8 cellular contexts compared by ENCODE assay signal in genomic region chr4:143335979-143336827, GRCh38. TPM values are rescaled to one million over a fixed set of nuclear protein-coding genes. Genes with fewer than 3 reads are reported as not detected.
A peak's percentile ranks its signal among the peaks of the same experiment; 100 is the strongest.
DNase-seq lines count a peak whose midpoint lies in the region; ATAC-seq and TF ChIP-seq lines count a peak whose summit lies in the region.

No MANE protein-coding gene starts in this region.

- peak overlapping the region; percentile 83 to 87 for H3K4me3 ChIP-seq in foreskin fibroblast (ENCODE audit: low read depth in 1 of 2, low read length in 2 of 2)
- peak overlapping the region; percentile 85 for H3K4me3 ChIP-seq in urinary bladder (ENCODE audit: low read depth, low read length)

- no peaks in the 10 kb centered on the region for H3K36me3 Mint-ChIP-seq in activated T-helper 2 cell treated with anti-CD3 and anti-CD28 coated beads, Interferon-gamma antibody, Interleukin-2, Interleukin-4, amounts not matched to agents 10 μg/mL and 5 μg/mL and 100 μg/mL, durations not matched to agents 14 hours and 24 hours and 36 hours (ENCODE audit: low read depth)
- no peaks in the 10 kb centered on the region for H3K36me3 Mint-ChIP-seq in nephron (ENCODE audit: low read depth)

- peaks cover 6% of the 10 kb centered on the region for H3K4me1 Mint-ChIP-seq in activated T-helper 2 cell treated with anti-CD3 and anti-CD28 coated beads, Interferon-gamma antibody, Interleukin-2, Interleukin-4, amounts not matched to agents 10 μg/mL and 5 μg/mL and 100 μg/mL, durations not matched to agents 14 hours and 24 hours and 36 hours (ENCODE audit: low read depth)
- H3K4me1 Mint-ChIP-seq in nephron = peaks cover 24% of the 10 kb centered on the region

- ATAC-seq in GM19035 (IDR thresholded peaks at IDR 0.05; ENCODE audit: unreplicated experiment) = peak; percentile 50
- peak; percentile 42 for ATAC-seq in HG03139 (IDR thresholded peaks at IDR 0.05; ENCODE audit: unreplicated experiment)

- under 1% methylated on average over 88 of the region's 88 CpGs for WGBS in urinary bladder

- H3K9me3 Mint-ChIP-seq in activated T-helper 2 cell treated with anti-CD3 and anti-CD28 coated beads, Interferon-gamma antibody, Interleukin-2, Interleukin-4, amounts not matched to agents 10 μg/mL and 5 μg/mL and 100 μg/mL, durations not matched to agents 14 hours and 24 hours and 36 hours = no peaks in the 10 kb centered on the region
- no peaks in the 10 kb centered on the region for H3K9me3 Mint-ChIP-seq in nephron

- TF ChIP-seq CTCF in foreskin fibroblast (IDR thresholded peaks at IDR 0.05; ENCODE audit: low read depth, low read length) (no peak), nephron (IDR thresholded peaks at IDR 0.05; ENCODE audit: unreplicated experiment in 3 of 3) (no peak)

- H3K4me3 Mint-ChIP-seq in activated T-helper 2 cell treated with anti-CD3 and anti-CD28 coated beads, Interferon-gamma antibody, Interleukin-2, Interleukin-4, amounts not matched to agents 10 μg/mL and 5 μg/mL and 100 μg/mL, durations not matched to agents 14 hours and 24 hours and 36 hours (ENCODE audit: low read depth) = peak overlapping the region; percentile 88
- peak overlapping the region; percentile 97 to 100 (median 100) for H3K4me3 Mint-ChIP-seq in nephron

- H3K27ac ChIP-seq in urinary bladder (ENCODE audit: low read depth) = peak overlapping the region; percentile 88

- no peaks in the 10 kb centered on the region for H3K36me3 ChIP-seq in urinary bladder (ENCODE audit: insufficient read depth)

- intact Hi-C loops in activated T-helper 2 cell treated with anti-CD3 and anti-CD28 coated beads, Interferon-gamma antibody, Interleukin-2, Interleukin-4, amounts not matched to agents 10 μg/mL and 5 μg/mL and 100 μg/mL, durations not matched to agents 14 hours and 24 hours and 36 hours (cut with micrococcal nuclease) = loop anchor here (2.0 kb wide), 1 partner anchor 151 kb away; the partner anchor contains the start of gene USP38

- no peaks in the 10 kb centered on the region for H3K4me1 ChIP-seq in urinary bladder (ENCODE audit: insufficient read depth)

- H3K27ac Mint-ChIP-seq in activated T-helper 2 cell treated with anti-CD3 and anti-CD28 coated beads, Interferon-gamma antibody, Interleukin-2, Interleukin-4, amounts not matched to agents 10 μg/mL and 5 μg/mL and 100 μg/mL, durations not matched to agents 14 hours and 24 hours and 36 hours = no peak overlapping the region
- H3K27ac Mint-ChIP-seq in nephron = peak overlapping the region; percentile 91 to 98 (median 94)

- peaks cover 43% of the 10 kb centered on the region for H3K27me3 Mint-ChIP-seq in activated T-helper 2 cell treated with anti-CD3 and anti-CD28 coated beads, Interferon-gamma antibody, Interleukin-2, Interleukin-4, amounts not matched to agents 10 μg/mL and 5 μg/mL and 100 μg/mL, durations not matched to agents 14 hours and 24 hours and 36 hours (ENCODE audit: low read depth)
- H3K27me3 Mint-ChIP-seq in nephron (ENCODE audit: low read depth) = peaks cover 9% of the 10 kb centered on the region

- DNase-seq in COR-L47 (lab: John Stamatoyannopoulos, UW) = peak; percentile 59
- DNase-seq in NCI-H524 treated with DMSO at 0.1 percent for 48 hours (lab: John Stamatoyannopoulos, UW) = peak; percentile 21
- DNase-seq in activated T-helper 2 cell treated with anti-CD3 and anti-CD28 coated beads, Interferon-gamma antibody, Interleukin-2, Interleukin-4, amounts not matched to agents 10 μg/mL and 5 μg/mL and 100 μg/mL, durations not matched to agents 14 hours and 24 hours and 36 hours (ENCODE audit: low spot score) = peak; percentile 23
- DNase-seq in foreskin fibroblast = peak; percentile 87 to 95

RNA-seq across cellular contexts. Expression of gene GAB1, which starts 0.5 kb away (rescaled TPM):
- total RNA-seq in activated T-helper 2 cell treated with anti-CD3 and anti-CD28 coated beads, Interferon-gamma antibody, Interleukin-2, Interleukin-4, amounts not matched to agents 10 μg/mL and 5 μg/mL and 100 μg/mL, durations not matched to agents 14 hours and 24 hours and 36 hours = 0.78 and 0.96 TPM in 2 replicates
- total RNA-seq in urinary bladder = 86.4 TPM
- 11.4 TPM for polyA plus RNA-seq in urinary bladder

Comparison
In these comparisons a context has a peak if more than half of its experiments do, and no peak if none do; other contexts are left out.
1. Peak in every context shown above with its lines: DNase-seq, ATAC-seq, H3K4me3 ChIP-seq and H3K27ac ChIP-seq.
2. DNase-seq: peak in every context shown above with its lines; median percentile 91 in foreskin fibroblast; 59 in COR-L47; 23 in activated T-helper 2 cell treated with anti-CD3 and anti-CD28 coated beads, Interferon-gamma antibody, Interleukin-2, Interleukin-4, amounts not matched to agents 10 μg/mL and 5 μg/mL and 100 μg/mL, durations not matched to agents 14 hours and 24 hours and 36 hours; 21 in NCI-H524 treated with DMSO at 0.1 percent for 48 hours.
3. RNA of gene GAB1, which starts 0.5 kb away (total RNA-seq): 86.4 TPM in urinary bladder (single experiment); 0.78 to 0.96 TPM in activated T-helper 2 cell treated with anti-CD3 and anti-CD28 coated beads, Interferon-gamma antibody, Interleukin-2, Interleukin-4, amounts not matched to agents 10 μg/mL and 5 μg/mL and 100 μg/mL, durations not matched to agents 14 hours and 24 hours and 36 hours; every median in the first group is over 10 times any median in the second.